Comparison of ENCODE assay signal across 34 cellular contexts in the genomic region with DNA sequence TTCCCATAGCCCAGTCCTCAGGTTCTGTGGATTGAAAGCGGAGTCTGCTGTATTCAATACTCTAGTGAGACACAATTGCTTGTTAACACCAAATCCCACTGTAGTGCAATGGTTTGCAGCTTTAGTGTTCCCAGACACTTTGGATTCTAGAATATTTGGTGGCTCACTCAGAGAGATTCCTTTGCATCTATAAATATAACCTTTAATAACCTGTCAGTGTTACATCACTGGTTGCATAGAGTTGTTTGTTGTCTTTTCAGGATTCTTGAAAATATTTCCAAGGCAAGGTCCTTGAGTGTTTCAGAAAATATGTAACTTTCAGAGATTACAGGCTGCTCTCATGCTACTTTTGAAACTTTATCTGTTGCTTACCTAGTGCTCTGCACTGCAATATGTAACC.
DNase-seq lines count a peak whose midpoint lies in the region; ATAC-seq, FAIRE-seq and TF ChIP-seq lines count a peak whose summit lies in the region.
"Had no signal": no experiment of that assay in that cellular context is flagged by ENCODE, and none has a peak within 500 bp of the region (broad histone marks: within the 10 kb centered on the region; RNA-seq: fewer than 3 reads in every experiment).

No MANE protein-coding gene starts in this region.

- DNase-seq in A549 (ENCODE audit: low read depth in 1 of 2, low spot score in 1 of 2) (peak in 1 of 2 experiments; percentile 17), GM23248 (peak; percentile 49), amniotic epithelial cell (ENCODE audit: low read depth) (peak; percentile 55), iris pigment epithelial cell (ENCODE audit: low read depth) (peak; percentile 82), sciatic nerve (ENCODE audit: low spot score) (no peak), NCI-H2107 (lab: John Stamatoyannopoulos, UW) (no peak)
- no peak for DNase-seq in activated CD4-positive, alpha-beta memory T cell treated with anti-CD3 and anti-CD28 coated beads, Interleukin-2, amount 10 ng/mL, durations not matched to agents 7 days and 5 days
- DNase-seq in stimulated activated CD4-positive, alpha-beta T cell treated with anti-CD3 and anti-CD28 coated beads, Interleukin-15, amount 100 ng/mL, for 24 hours, result no peak
- DNase-seq: activated CD4-positive, alpha-beta T cell treated with anti-CD3 and anti-CD28 coated beads for 4 hours; activated CD8-positive, alpha-beta memory T cell treated with anti-CD3 and anti-CD28 coated beads for 24 hours; activated T-cell treated with anti-CD3 and anti-CD28 coated beads for 4 hours; aorta; BE2C; CD8-positive, alpha-beta T cell; dorsolateral prefrontal cortex; foreskin keratinocyte; head of caudate nucleus; midbrain; naive B cell; NCI-H1048; NCI-H446; NCI-H82; SJCRH30; stimulated activated naive CD4-positive, alpha-beta T cell treated with Interleukin-2 at 50 U/mL for 16 hours; T1000; WERI-Rb-1 had no signal

- no peaks in the 10 kb centered on the region for H3K36me3 ChIP-seq in GM23248 (ENCODE audit: low read depth)
- H3K36me3 ChIP-seq: BE2C, esophagus muscularis mucosa, SJCRH30, suprapubic skin, WERI-Rb-1 had no signal

- H3K4me2 ChIP-seq in A549, result 0 out of 3 replicates have a peak overlapping the region, but pooled peaks have one; percentile 15
- no peak overlapping the region for H3K4me2 ChIP-seq in GM23248 (ENCODE audit: unreplicated experiment)

- no peaks in the 10 kb centered on the region for H3K9me3 Mint-ChIP-seq in activated CD4-positive, alpha-beta memory T cell treated with anti-CD3 and anti-CD28 coated beads, Interleukin-2, amount 10 ng/mL, durations not matched to agents 7 days and 5 days
- H3K9me3 Mint-ChIP-seq: activated naive CD4-positive, alpha-beta T cell treated with anti-CD3 and anti-CD28 coated beads, Interleukin-2, amount 50 U/mL, for 72 hours; activated T-helper 2 cell treated with anti-CD3 and anti-CD28 coated beads, Interferon-gamma antibody, Interleukin-2, Interleukin-4, amounts not matched to agents 10 μg/mL and 5 μg/mL and 100 μg/mL, durations not matched to agents 14 hours and 24 hours and 36 hours; CD8-positive, alpha-beta T cell; central memory CD8-positive, alpha-beta T cell had no signal

- no peak overlapping the region for H3K9ac ChIP-seq in GM23248

- FAIRE-seq in A549 (lab: Jason Lieb, UNC), result no peak
- FAIRE-seq: A204.1, endometrium, GM12878 had no signal

- peaks cover 3% of the 10 kb centered on the region for H3K36me3 Mint-ChIP-seq in activated CD4-positive, alpha-beta memory T cell treated with anti-CD3 and anti-CD28 coated beads, Interleukin-2, amount 10 ng/mL, durations not matched to agents 7 days and 5 days (ENCODE audit: low read depth)
- H3K36me3 Mint-ChIP-seq: activated naive CD4-positive, alpha-beta T cell treated with anti-CD3 and anti-CD28 coated beads, Interleukin-2, amount 50 U/mL, for 72 hours; CD8-positive, alpha-beta T cell; naive B cell had no signal

- POLR2A ChIA-PET in A549 (lab: Yijun Ruan, JAX), result no interaction called here
- POLR2A ChIA-PET in activated CD4-positive, alpha-beta memory T cell treated with anti-CD3 and anti-CD28 coated beads, Interleukin-2, amount 10 ng/mL, durations not matched to agents 7 days and 5 days (lab: Charles Lee), result interaction anchor here (1.3 kb wide), 1 partner anchor 9 kb away, joined by 3 read pairs; no protein-coding TSS in a partner anchor

- intact Hi-C loops in sciatic nerve (cut with DNase I), result no loop called here

- H3K4me1 ChIP-seq in A549 (peaks cover 32% of the 10 kb centered on the region), GM23248 (ENCODE audit: insufficient read depth) (peaks cover 32% of the 10 kb centered on the region)
- H3K4me1 ChIP-seq: BE2C had no signal

- no peak overlapping the region for H3K27ac ChIP-seq in A549
- 0 out of 2 replicates have a peak overlapping the region, but pooled peaks have one; percentile 10 for H3K27ac ChIP-seq in GM23248
- H3K27ac ChIP-seq: dorsolateral prefrontal cortex, esophagus muscularis mucosa, foreskin keratinocyte, SJCRH30, suprapubic skin, WERI-Rb-1 had no signal

- H3K27me3 Mint-ChIP-seq in activated CD4-positive, alpha-beta memory T cell treated with anti-CD3 and anti-CD28 coated beads, Interleukin-2, amount 10 ng/mL, durations not matched to agents 7 days and 5 days, result no peaks in the 10 kb centered on the region
- H3K27me3 Mint-ChIP-seq: central memory CD8-positive, alpha-beta T cell had no signal

- no peaks in the 10 kb centered on the region for H3K9me2 ChIP-seq in GM23248 (ENCODE audit: insufficient read depth)

- no peak for TF ChIP-seq POLR2A in A549 (IDR thresholded peaks at IDR 0.05; ENCODE audit: low read length)

- CTCF ChIA-PET in A549 (lab: Yijun Ruan, JAX), result interaction anchor here (1.6 kb wide), 1 partner anchor 15 kb away, joined by 3 read pairs; no protein-coding TSS in a partner anchor
- CTCF ChIA-PET in activated CD4-positive, alpha-beta memory T cell treated with anti-CD3 and anti-CD28 coated beads, Interleukin-2, amount 10 ng/mL, durations not matched to agents 7 days and 5 days (lab: Charles Lee), result no interaction called here

- no peaks in the 10 kb centered on the region for H3K27me3 ChIP-seq in GM23248 (replicated peaks; ENCODE audit: insufficient read depth)
- H3K27me3 ChIP-seq: BE2C, dorsolateral prefrontal cortex, esophagus muscularis mucosa, foreskin keratinocyte, SJCRH30, suprapubic skin had no signal

- peaks cover 20% of the 10 kb centered on the region for H3F3A ChIP-seq in GM23248 (ENCODE audit: insufficient read depth)

- H3K9me3 ChIP-seq in A549 (no peaks in the 10 kb centered on the region), GM23248 (ENCODE audit: low read depth) (no peaks in the 10 kb centered on the region)
- H3K9me3 ChIP-seq: BE2C, esophagus muscularis mucosa, SJCRH30, suprapubic skin had no signal

- no peak overlapping the region for H2AFZ ChIP-seq in GM23248

- WGBS in A549 (ENCODE audit: missing lambda C conversion rate), result 94% methylated on average over 1 of the region's 1 CpG
- 96 to 100% methylated on average over 1 of the region's 1 CpG for WGBS in GM23248 (ENCODE audit: low coverage in 1 of 2, low lambda C conversion rate in 2 of 2, missing lambda C conversion rate in 2 of 2), 2 experiments

- no peak overlapping the region for H3K27ac Mint-ChIP-seq in activated CD4-positive, alpha-beta memory T cell treated with anti-CD3 and anti-CD28 coated beads, Interleukin-2, amount 10 ng/mL, durations not matched to agents 7 days and 5 days
- H3K27ac Mint-ChIP-seq: activated naive CD4-positive, alpha-beta T cell treated with anti-CD3 and anti-CD28 coated beads, Interleukin-2, amount 50 U/mL, for 72 hours; activated T-helper 2 cell treated with anti-CD3 and anti-CD28 coated beads, Interferon-gamma antibody, Interleukin-2, Interleukin-4, amounts not matched to agents 10 μg/mL and 5 μg/mL and 100 μg/mL, durations not matched to agents 14 hours and 24 hours and 36 hours; CD8-positive, alpha-beta T cell had no signal

- H3K4me3 ChIP-seq in A549 (no peak overlapping the region), GM23248 (no peak overlapping the region)
- H3K4me3 ChIP-seq: dorsolateral prefrontal cortex, esophagus muscularis mucosa, GM12878, SJCRH30, suprapubic skin had no signal

- no peak overlapping the region for H3K4me3 Mint-ChIP-seq in activated CD4-positive, alpha-beta memory T cell treated with anti-CD3 and anti-CD28 coated beads, Interleukin-2, amount 10 ng/mL, durations not matched to agents 7 days and 5 days
- H3K4me3 Mint-ChIP-seq: CD8-positive, alpha-beta T cell; central memory CD8-positive, alpha-beta T cell; naive B cell had no signal

- ATAC-seq in A549, result no peak
- no peak for ATAC-seq in sciatic nerve
- ATAC-seq: activated naive CD4-positive, alpha-beta T cell treated with anti-CD3 and anti-CD28 coated beads, Interleukin-2, amount 50 U/mL, for 72 hours; CD8-positive, alpha-beta T cell; foreskin keratinocyte; GM12878 had no signal

- no peak for TF ChIP-seq CTCF in A549 (IDR thresholded peaks at IDR 0.05)

- H4K20me1 ChIP-seq in GM23248 (ENCODE audit: insufficient read depth), result no peaks in the 10 kb centered on the region

- TF ChIP-seq RAD21 in A549 (conservative IDR thresholded peaks at IDR 0.05 in 1 of 2, IDR thresholded peaks at IDR 0.05 in 1 of 2), result no peak

- peaks cover 23% of the 10 kb centered on the region for H3K4me1 Mint-ChIP-seq in activated CD4-positive, alpha-beta memory T cell treated with anti-CD3 and anti-CD28 coated beads, Interleukin-2, amount 10 ng/mL, durations not matched to agents 7 days and 5 days
- H3K4me1 Mint-ChIP-seq: central memory CD8-positive, alpha-beta T cell had no signal

- H3K79me2 ChIP-seq in GM23248 (ENCODE audit: insufficient read depth), result no peaks in the 10 kb centered on the region

- no peak for TF ChIP-seq EP300 in A549 (IDR thresholded peaks at IDR 0.05)

- in situ Hi-C loops in GM23248 (cut with MboI), result no loop called here

TF ChIP-seq in A549, 52 proteins besides CTCF, POLR2A, EP300 and RAD21:
- no peak for TF ChIP-seq FOSL2 (IDR thresholded peaks at IDR 0.05)
- TF ChIP-seq FOSL2 (CRISPR knock-in tag; IDR thresholded peaks at IDR 0.05), result peak; percentile 17; the same call in 1 of the 2 replicates
- no peak for TF ChIP-seq MYC (IDR thresholded peaks at IDR 0.05; ENCODE audit: borderline replicate concordance, low read length)

Comparison
In these comparisons a context has a peak if more than half of its experiments do, and no peak if none do; other contexts are left out.
1. DNase-seq: peak in GM23248 (single experiment), amniotic epithelial cell (single experiment) and iris pigment epithelial cell (single experiment); none in activated CD4-positive, alpha-beta memory T cell treated with anti-CD3 and anti-CD28 coated beads, Interleukin-2, amount 10 ng/mL, durations not matched to agents 7 days and 5 days (single experiment), stimulated activated CD4-positive, alpha-beta T cell treated with anti-CD3 and anti-CD28 coated beads, Interleukin-15, amount 100 ng/mL, for 24 hours (single experiment), sciatic nerve (single experiment) and NCI-H2107 (single experiment).